14 cellular contexts compared by ENCODE assay signal in genomic region chr3:169112153-169112892, GRCh38.
DNase-seq lines count a peak whose midpoint lies in the region; ATAC-seq and TF ChIP-seq lines count a peak whose summit lies in the region.
"Had no signal": no experiment of that assay in that cellular context is flagged by ENCODE, and none has a peak within 500 bp of the region (broad histone marks: within the 10 kb centered on the region; RNA-seq: fewer than 3 reads in every experiment).

No MANE protein-coding gene starts in this region.

- no peaks in the 10 kb centered on the region for H3K9me3 Mint-ChIP-seq in Calu3 (ENCODE audit: low read depth, unreplicated experiment)
- H3K9me3 Mint-ChIP-seq: brain had no signal

- H3K4me3 Mint-ChIP-seq in Calu3 (ENCODE audit: low read depth, unreplicated experiment) = no peak overlapping the region
- H3K4me3 Mint-ChIP-seq: brain, natural killer cell had no signal

- no peak for ATAC-seq in GM21390 (IDR thresholded peaks at IDR 0.05; ENCODE audit: unreplicated experiment)
- ATAC-seq in activated CD4-positive, CD25-positive, alpha-beta regulatory T cell treated with anti-CD3 and anti-CD28 coated beads, Interleukin-2, amount 50 U/mL, for 24 hours = no peak
- ATAC-seq: natural killer cell had no signal

- H3K36me3 Mint-ChIP-seq in Calu3 (ENCODE audit: insufficient read depth, unreplicated experiment) = peaks cover 28% of the 10 kb centered on the region
- H3K36me3 Mint-ChIP-seq: brain, natural killer cell had no signal

- H3K27me3 Mint-ChIP-seq in Calu3 (ENCODE audit: unreplicated experiment) = no peaks in the 10 kb centered on the region

- no TSS peak for BruUV-seq in Calu3 (replicated peaks; lab: Mats Ljungman, UMichigan)

- H3K27ac Mint-ChIP-seq in Calu3 (ENCODE audit: unreplicated experiment) = peak overlapping the region; percentile 63
- H3K27ac Mint-ChIP-seq: brain, natural killer cell had no signal

- no peak for TF ChIP-seq CTCF in Calu3 (IDR thresholded peaks at IDR 0.05; ENCODE audit: unreplicated experiment)

- intact Hi-C loops in Calu3 (cut with micrococcal nuclease; ENCODE audit: unreplicated experiment) = no loop called here
- intact Hi-C loops in head of caudate nucleus (cut with DNase I) = no loop called here

- DNase-seq in Calu3 (no peak), NCI-H226 (peak; percentile 70), dedifferentiated amniotic fluid mesenchymal stem cell (ENCODE audit: extremely low spot score) (peak; percentile 45), myocyte (ENCODE audit: low read depth) (peak; percentile 62), cortex of kidney (lab: John Stamatoyannopoulos, UW) (no peak), head of caudate nucleus (no peak)
- DNase-seq: COR-L47, Kasumi-1, natural killer cell, NCI-H510A, T-helper 1 cell had no signal

- H3K4me1 Mint-ChIP-seq in Calu3 (ENCODE audit: low read depth, unreplicated experiment) = peaks cover 45% of the 10 kb centered on the region
- H3K4me1 Mint-ChIP-seq: brain, natural killer cell had no signal

- CTCF ChIA-PET in Calu3 (lab: Charles Lee) = no interaction called here

Comparison
In these comparisons a context has a peak if more than half of its experiments do, and no peak if none do; other contexts are left out.
1. DNase-seq: peak in NCI-H226 (single experiment), dedifferentiated amniotic fluid mesenchymal stem cell (single experiment) and myocyte (single experiment); none in Calu3 (single experiment), cortex of kidney (single experiment) and head of caudate nucleus (0 of 42).